13 cellular contexts compared by ENCODE assay signal in the genomic region with DNA sequence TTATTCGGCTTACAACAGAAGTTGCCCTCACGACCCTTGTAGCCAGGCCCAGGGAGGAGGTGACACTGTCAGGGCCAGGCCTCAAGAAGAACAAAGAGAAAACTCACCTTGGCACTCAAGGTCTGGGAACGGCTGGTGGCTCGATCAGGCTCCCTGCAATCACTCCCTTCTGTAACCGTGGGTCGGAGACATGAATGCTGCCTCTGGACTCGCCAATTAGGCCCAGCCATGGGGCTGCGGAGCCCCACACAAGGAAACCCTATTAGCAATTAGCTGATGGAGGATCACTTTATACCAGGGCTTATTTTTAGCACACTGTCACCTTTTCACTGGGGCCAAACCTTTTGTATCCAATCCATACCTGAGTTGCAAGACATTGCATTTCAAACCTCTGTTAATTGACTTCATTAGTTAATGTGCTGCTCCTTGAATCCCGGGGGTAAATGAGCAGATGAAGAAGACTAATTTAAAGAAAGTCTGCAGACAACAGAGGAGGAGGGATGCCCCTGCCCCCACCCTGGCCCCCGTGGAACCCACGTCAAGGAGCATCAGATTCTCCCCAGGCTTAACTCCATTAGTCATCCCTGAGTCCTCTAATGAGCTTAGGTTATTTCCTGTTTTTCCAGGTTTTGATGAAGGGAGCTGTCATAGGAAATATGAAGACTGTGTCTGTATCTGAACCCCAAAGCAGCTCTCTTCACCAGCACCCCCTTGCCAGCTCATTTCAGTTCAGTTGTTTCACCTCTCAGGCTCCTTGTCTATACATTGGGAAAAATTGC.
A peak's percentile ranks its signal among the peaks of the same experiment; 100 is the strongest.
DNase-seq lines count a peak whose midpoint lies in the region; ATAC-seq and FAIRE-seq lines count a peak whose summit lies in the region.
"Had no signal": no experiment of that assay in that cellular context is flagged by ENCODE, and none has a peak within 500 bp of the region (broad histone marks: within the 10 kb centered on the region; RNA-seq: fewer than 3 reads in every experiment).

No MANE protein-coding gene starts in this region.

- no peaks in the 10 kb centered on the region for H3K36me3 Mint-ChIP-seq in activated T-cell treated with anti-CD3 and anti-CD28 coated beads, Interleukin-2, amount 50 U/mL, for 24 hours (ENCODE audit: low read depth)

- peak; percentile 1 for DNase-seq in NCI-H2227 (lab: John Stamatoyannopoulos, UW; ENCODE audit: unreplicated experiment)
- no peak for DNase-seq in NCI-H2227 treated with DMSO at 0.1 percent for 48 hours (lab: John Stamatoyannopoulos, UW)
- DNase-seq in amniotic epithelial cell (ENCODE audit: low read depth): peak; percentile 72
- peak; percentile 35 for DNase-seq in hepatic stellate cell (ENCODE audit: low spot score)
- peak; percentile 51 for DNase-seq in urothelium cell line (ENCODE audit: low spot score)
- DNase-seq in activated T-cell treated with anti-CD3 and anti-CD28 coated beads, Interleukin-2, amount 50 U/mL, for 24 hours: no peak
- no peak for DNase-seq in SHP77 (lab: John Stamatoyannopoulos, UW)
- DNase-seq: DMS 273 treated with DMSO at 0.1 percent for 48 hours; effector memory CD8-positive, alpha-beta T cell; testis had no signal

- no peak for FAIRE-seq in urothelium cell line (lab: Jason Lieb, UNC)
- FAIRE-seq: A204.1, K562 had no signal

- no peaks in the 10 kb centered on the region for H3K4me1 Mint-ChIP-seq in activated T-cell treated with anti-CD3 and anti-CD28 coated beads, Interleukin-2, amount 50 U/mL, for 24 hours (ENCODE audit: low read depth)

- H3K4me3 Mint-ChIP-seq in activated T-cell treated with anti-CD3 and anti-CD28 coated beads, Interleukin-2, amount 50 U/mL, for 24 hours: no peak overlapping the region
- H3K4me3 Mint-ChIP-seq: effector memory CD8-positive, alpha-beta T cell had no signal

- no peaks in the 10 kb centered on the region for H3K9me3 Mint-ChIP-seq in activated T-cell treated with anti-CD3 and anti-CD28 coated beads, Interleukin-2, amount 50 U/mL, for 24 hours
- H3K9me3 Mint-ChIP-seq: effector memory CD8-positive, alpha-beta T cell had no signal

- H3K27me3 Mint-ChIP-seq in activated T-cell treated with anti-CD3 and anti-CD28 coated beads, Interleukin-2, amount 50 U/mL, for 24 hours: no peaks in the 10 kb centered on the region

- ATAC-seq in GM18517 (IDR thresholded peaks at IDR 0.05; ENCODE audit: unreplicated experiment): no peak
- ATAC-seq: effector memory CD8-positive, alpha-beta T cell; K562 had no signal

- H3K27ac Mint-ChIP-seq in activated T-cell treated with anti-CD3 and anti-CD28 coated beads, Interleukin-2, amount 50 U/mL, for 24 hours: no peak overlapping the region
- H3K27ac Mint-ChIP-seq: effector memory CD8-positive, alpha-beta T cell had no signal

Comparison
In these comparisons a context has a peak if more than half of its experiments do, and no peak if none do; other contexts are left out.
1. DNase-seq: peak in NCI-H2227 (single experiment), amniotic epithelial cell (single experiment), hepatic stellate cell (single experiment) and urothelium cell line (single experiment); none in NCI-H2227 treated with DMSO at 0.1 percent for 48 hours (single experiment), activated T-cell treated with anti-CD3 and anti-CD28 coated beads, Interleukin-2, amount 50 U/mL, for 24 hours (single experiment) and SHP77 (0 of 2).